1 cellular context compared by ENCODE assay signal in genomic region chr6:166343157-166343502, GRCh38.
TF ChIP-seq lines count a peak whose summit lies in the region.

No MANE protein-coding gene starts in this region.

TF ChIP-seq in H1, 55 proteins besides CTCF, POLR2A, EP300 and RAD21 (continued from another document):
- TF ChIP-seq E2F6 (IDR thresholded peaks at IDR 0.05) (no peak), CBX8 (IDR thresholded peaks at IDR 0.05; ENCODE audit: borderline replicate concordance, low read depth, low read length) (no peak), SAP30 (IDR thresholded peaks at IDR 0.05; ENCODE audit: insufficient read depth, insufficient replicate concordance, low read length) (no peak), BACH1 (IDR thresholded peaks at IDR 0.05; ENCODE audit: low read length) (no peak), ATF3 (IDR thresholded peaks at IDR 0.05; ENCODE audit: insufficient read depth, low read depth, low read length) (no peak), RBBP5 (IDR thresholded peaks at IDR 0.05; ENCODE audit: borderline replicate concordance, low read depth, low read length) (no peak), SIRT6 (IDR thresholded peaks at IDR 0.05; ENCODE audit: low read length) (no peak), PHF8 (conservative IDR thresholded peaks at IDR 0.05; ENCODE audit: low read depth, low read length) (no peak), EGR1 (IDR thresholded peaks at IDR 0.05; ENCODE audit: borderline replicate concordance, low read depth, low read length) (no peak)
TF ChIP-seq in H1: peak in this region for 0.
